In the genomic region with DNA sequence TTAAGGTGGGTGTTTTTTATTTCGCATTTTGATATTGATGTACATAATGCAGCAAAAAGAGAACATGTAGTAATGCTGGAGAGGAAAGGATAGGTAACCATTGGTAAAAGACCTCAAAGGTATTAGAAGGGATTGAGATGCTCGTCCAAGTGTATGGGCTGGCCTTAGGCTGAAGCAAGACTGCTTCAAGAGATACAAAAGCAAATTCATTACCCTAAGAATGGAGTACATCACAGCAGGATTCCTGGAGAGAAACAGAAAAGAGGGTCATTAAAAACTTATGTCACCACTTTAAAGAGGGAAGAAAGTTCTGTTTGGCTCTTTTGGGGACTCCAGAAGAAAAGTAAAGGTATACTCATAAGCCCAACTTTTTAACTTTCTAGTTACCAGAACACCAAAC, we compare ENCODE assay signal across 17 cellular contexts.
"Had no signal": no experiment of that assay in that cellular context is flagged by ENCODE, and none has a peak within 500 bp of the region (broad histone marks: within the 10 kb centered on the region; RNA-seq: fewer than 3 reads in every experiment).

No MANE protein-coding gene starts in this region.

- H3K36me3 Mint-ChIP-seq: natural killer cell treated with Interleukin-12 subunit alpha and Interleukin-12 subunit beta and Interleukin-15 and Interleukin-18, amount 100 ng/mL, for 72 hours had no signal

- H3K27me3 ChIP-seq: esophagus muscularis mucosa, sigmoid colon, testis had no signal

- H3K27me3 Mint-ChIP-seq: activated naive CD8-positive, alpha-beta T cell treated with anti-CD3 and anti-CD28 coated beads for 36 hours; natural killer cell treated with Interleukin-12 subunit alpha and Interleukin-12 subunit beta and Interleukin-15 and Interleukin-18, amount 100 ng/mL, for 72 hours; stimulated activated naive CD8-positive, alpha-beta T cell treated with anti-CD3 and anti-CD28 coated beads, Interleukin-15, amount 100 ng/mL, for 72 hours had no signal

- H3K4me3 Mint-ChIP-seq: activated naive CD8-positive, alpha-beta T cell treated with anti-CD3 and anti-CD28 coated beads for 36 hours; activated T-cell treated with anti-CD3 and anti-CD28 coated beads, Interleukin-2, amount 50 U/mL, for 4 hours; natural killer cell treated with Interleukin-12 subunit alpha and Interleukin-12 subunit beta and Interleukin-15 and Interleukin-18, amount 100 ng/mL, for 72 hours; stimulated activated naive CD8-positive, alpha-beta T cell treated with anti-CD3 and anti-CD28 coated beads, Interleukin-15, amount 100 ng/mL, for 72 hours; T-helper 1 cell treated with Interleukin-12 subunit alpha and Interleukin-12 subunit beta and Interleukin-4 antibody, amounts not matched to agents 30 μg/mL and 1 μg/mL, for 36 hours had no signal

- H3K9me3 Mint-ChIP-seq: natural killer cell treated with Interleukin-12 subunit alpha and Interleukin-12 subunit beta and Interleukin-15 and Interleukin-18, amount 100 ng/mL, for 72 hours; T-helper 1 cell treated with Interleukin-12 subunit alpha and Interleukin-12 subunit beta and Interleukin-4 antibody, amounts not matched to agents 30 μg/mL and 1 μg/mL, for 36 hours had no signal

- DNase-seq: activated CD4-positive, alpha-beta T cell treated with anti-CD3 and anti-CD28 coated beads, Interleukin-2, amount 50 U/mL, for 4 hours; activated CD4-positive, CD25-positive, alpha-beta regulatory T cell treated with anti-CD3 and anti-CD28 coated beads, Interleukin-2, amount 50 U/mL, for 72 hours; activated effector memory CD4-positive, alpha-beta T cell treated with anti-CD3 and anti-CD28 coated beads, Interleukin-2, amount 50 U/mL, for 16 hours; activated naive CD8-positive, alpha-beta T cell treated with anti-CD3 and anti-CD28 coated beads for 36 hours; activated T-cell treated with anti-CD3 and anti-CD28 coated beads, Interleukin-2, amount 50 U/mL, for 4 hours; anterior cingulate cortex; islet precursor cell; mammary epithelial cell; mucosa of descending colon; sigmoid colon; stimulated activated CD4-positive, alpha-beta T cell treated with anti-CD3 and anti-CD28 coated beads, Interleukin-2, amount 100 ng/mL, for 24 hours; stimulated activated naive CD8-positive, alpha-beta T cell treated with anti-CD3 and anti-CD28 coated beads, Interleukin-15, amount 100 ng/mL, for 72 hours; testis had no signal

- H3K27ac ChIP-seq: esophagus muscularis mucosa, sigmoid colon, testis had no signal

- H3K36me3 ChIP-seq: esophagus muscularis mucosa, sigmoid colon had no signal

- ATAC-seq: activated T-cell treated with anti-CD3 and anti-CD28 coated beads, Interleukin-2, amount 50 U/mL, for 4 hours; left lobe of liver; mucosa of descending colon; natural killer cell treated with Interleukin-12 subunit alpha and Interleukin-12 subunit beta and Interleukin-15 and Interleukin-18, amount 100 ng/mL, for 72 hours; stimulated activated naive CD8-positive, alpha-beta T cell treated with anti-CD3 and anti-CD28 coated beads, Interleukin-15, amount 100 ng/mL, for 72 hours had no signal

- H3K9me3 ChIP-seq: esophagus muscularis mucosa, mucosa of descending colon, sigmoid colon, testis had no signal

- H3K4me3 ChIP-seq: esophagus muscularis mucosa, mucosa of descending colon, sigmoid colon, testis had no signal

- H3K27ac Mint-ChIP-seq: activated naive CD8-positive, alpha-beta T cell treated with anti-CD3 and anti-CD28 coated beads for 36 hours; natural killer cell treated with Interleukin-12 subunit alpha and Interleukin-12 subunit beta and Interleukin-15 and Interleukin-18, amount 100 ng/mL, for 72 hours; stimulated activated naive CD8-positive, alpha-beta T cell treated with anti-CD3 and anti-CD28 coated beads, Interleukin-15, amount 100 ng/mL, for 72 hours; T-helper 1 cell treated with Interleukin-12 subunit alpha and Interleukin-12 subunit beta and Interleukin-4 antibody, amounts not matched to agents 30 μg/mL and 1 μg/mL, for 36 hours had no signal
